Comparison of ENCODE assay signal across 1 cellular context in genomic region chr3:195162033-195162669, GRCh38.
TF ChIP-seq lines count a peak whose summit lies in the region.

No MANE protein-coding gene starts in this region.

TF ChIP-seq in HepG2, 621 proteins besides CTCF, POLR2A, EP300 and RAD21 (continued from another document and continues in another):
- peak; percentile 68; the same call in 1 of the 2 replicates for TF ChIP-seq KDM6A (CRISPR knock-in tag; IDR thresholded peaks at IDR 0.05; ENCODE audit: low read depth)
- TF ChIP-seq FOXO1 (CRISPR knock-in tag; IDR thresholded peaks at IDR 0.05): peak; percentile 96
- TF ChIP-seq ZNF331 (CRISPR knock-in tag; IDR thresholded peaks at IDR 0.05): peak; percentile 95; the same call in 1 of the 2 replicates
- TF ChIP-seq KLF16 (CRISPR knock-in tag; IDR thresholded peaks at IDR 0.05): peak in 1 of 2 experiments; percentile 48; a peak in 1 of 4 replicates
- TF ChIP-seq ZNF431 (CRISPR knock-in tag; IDR thresholded peaks at IDR 0.05; ENCODE audit: borderline replicate concordance, low read depth): peak; percentile 88
- 0 out of 2 replicates have a peak, but pooled peaks have one; percentile 48 for TF ChIP-seq RFXAP (CRISPR knock-in tag; IDR thresholded peaks at IDR 0.05; ENCODE audit: borderline replicate concordance)
- peak; percentile 56; the same call in 1 of the 2 replicates for TF ChIP-seq ZNF691 (CRISPR knock-in tag; IDR thresholded peaks at IDR 0.05; ENCODE audit: borderline replicate concordance, low read depth)
- TF ChIP-seq PRDM4 (CRISPR knock-in tag; IDR thresholded peaks at IDR 0.05; ENCODE audit: borderline replicate concordance): no peak
- TF ChIP-seq SAFB2 (CRISPR knock-in tag; IDR thresholded peaks at IDR 0.05; ENCODE audit: borderline replicate concordance, low read depth): no peak
- TF ChIP-seq ZNF143 (CRISPR knock-in tag; IDR thresholded peaks at IDR 0.05): no peak
- no peak for TF ChIP-seq ZNF703 (CRISPR knock-in tag; IDR thresholded peaks at IDR 0.05; ENCODE audit: borderline replicate concordance)
- no peak for TF ChIP-seq DMTF1 (CRISPR knock-in tag; IDR thresholded peaks at IDR 0.05)
- TF ChIP-seq EEA1 (CRISPR knock-in tag; IDR thresholded peaks at IDR 0.05; ENCODE audit: borderline replicate concordance): no peak
- no peak for TF ChIP-seq KAT2B (IDR thresholded peaks at IDR 0.05; ENCODE audit: borderline replicate concordance, low read depth, low read length)
- no peak for TF ChIP-seq ZHX2 (IDR thresholded peaks at IDR 0.05; ENCODE audit: low read depth)
- TF ChIP-seq ZHX2 (CRISPR knock-in tag; IDR thresholded peaks at IDR 0.05; ENCODE audit: borderline replicate concordance): peak; percentile 72; the same call in 1 of the 2 replicates
- peak; percentile 97 for TF ChIP-seq ZFX (CRISPR knock-in tag; IDR thresholded peaks at IDR 0.05; ENCODE audit: low read depth)
- peak; percentile 97 for TF ChIP-seq PHF21A (CRISPR knock-in tag; IDR thresholded peaks at IDR 0.05)
- peak; percentile 95 for TF ChIP-seq ZNF609 (CRISPR knock-in tag; IDR thresholded peaks at IDR 0.05; ENCODE audit: borderline replicate concordance)
- TF ChIP-seq ZNF280D (CRISPR knock-in tag; IDR thresholded peaks at IDR 0.05): peak; percentile 60; the same call in 1 of the 2 replicates
- TF ChIP-seq STAT6 (CRISPR knock-in tag; IDR thresholded peaks at IDR 0.05; ENCODE audit: borderline replicate concordance): peak; percentile 94
- TF ChIP-seq TEAD3 (CRISPR knock-in tag; optimal IDR thresholded peaks at IDR 0.05; ENCODE audit: borderline replicate concordance): peak; percentile 82
- peak; percentile 63 for TF ChIP-seq ZNF205 (CRISPR knock-in tag; IDR thresholded peaks at IDR 0.05)
- TF ChIP-seq ZBTB26 (CRISPR knock-in tag; IDR thresholded peaks at IDR 0.05; ENCODE audit: borderline replicate concordance): 0 out of 2 replicates have a peak, but pooled peaks have one; percentile 59
- TF ChIP-seq MEIS2 (CRISPR knock-in tag; IDR thresholded peaks at IDR 0.05): peak; percentile 94
